ENCODE assay signal across 15 cellular contexts in the genomic region with DNA sequence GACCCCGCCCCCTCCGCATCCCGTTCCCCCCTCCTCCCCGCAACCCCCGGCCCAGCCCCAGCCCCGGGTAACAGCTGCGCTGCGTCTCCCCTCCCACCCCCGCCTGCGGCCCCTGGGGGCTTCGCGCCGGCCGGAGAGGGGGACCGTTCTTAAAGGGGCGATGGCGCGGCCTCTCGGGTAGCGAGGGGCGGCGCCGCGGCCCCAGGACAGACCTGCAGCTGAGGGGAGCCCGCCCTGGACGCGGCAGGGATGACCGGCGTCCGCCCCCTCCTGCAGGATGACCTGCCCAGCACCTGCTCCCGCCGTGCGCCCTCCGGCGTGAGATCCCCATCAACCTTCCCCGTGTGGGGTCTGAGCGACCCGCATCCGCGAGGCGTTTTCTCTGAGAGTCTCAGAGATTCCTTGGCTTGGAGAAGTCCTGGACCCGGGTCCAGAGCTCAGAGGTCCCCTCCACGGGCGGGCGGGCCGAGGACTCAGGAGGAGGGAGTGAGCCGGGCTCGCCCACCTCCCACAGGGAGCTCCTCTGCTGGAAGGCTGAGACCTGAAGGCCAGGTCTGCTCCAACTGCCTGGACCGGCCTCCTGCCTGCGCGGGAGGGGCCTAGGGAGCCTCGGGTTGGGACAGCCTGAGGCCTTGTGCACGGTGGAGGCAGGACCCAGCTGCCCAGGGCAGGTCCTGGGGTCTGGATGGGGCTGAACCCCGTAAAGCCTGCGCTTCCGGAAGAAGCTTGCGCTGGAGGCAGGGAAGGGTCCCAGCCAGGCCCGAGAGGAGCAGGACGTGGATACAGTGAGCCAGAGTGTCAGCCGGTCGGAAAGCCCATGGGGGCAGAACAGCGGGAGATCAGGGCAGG. TPM values are rescaled to one million over a fixed set of nuclear protein-coding genes. Genes with fewer than 3 reads are reported as not detected.
A peak's percentile ranks its signal among the peaks of the same experiment; 100 is the strongest.
DNase-seq lines count a peak whose midpoint lies in the region; ATAC-seq and TF ChIP-seq lines count a peak whose summit lies in the region.
"Had no signal": no experiment of that assay in that cellular context is flagged by ENCODE, and none has a peak within 500 bp of the region (broad histone marks: within the 10 kb centered on the region; RNA-seq: fewer than 3 reads in every experiment).

No MANE protein-coding gene starts in this region.

- no peak for ATAC-seq in activated naive CD8-positive, alpha-beta T cell treated with anti-CD3 and anti-CD28 coated beads, Interleukin-2, amount 50 U/mL, for 24 hours
- ATAC-seq in stimulated activated naive B cell treated with anti-CD40 and anti-IgM and Interleukin-4, amounts not matched to agents 10 μg/mL and 1 μg/mL and 100 μg/mL, for 72 hours (replicated peaks): no peak
- ATAC-seq: activated T-helper 17 cell treated with anti-CD3 and anti-CD28 coated beads, Interleukin-2, amount 50 U/mL, for 72 hours had no signal

- H3K4me3 ChIP-seq in kidney epithelial cell (ENCODE audit: low read depth, low read length): peak overlapping the region; percentile 41
- H3K4me3 ChIP-seq: PC-9 had no signal

- no peak for DNase-seq in activated naive CD8-positive, alpha-beta T cell treated with anti-CD3 and anti-CD28 coated beads, Interleukin-2, amount 50 U/mL, for 24 hours
- DNase-seq in kidney epithelial cell (ENCODE audit: low read depth) (no peak), ACHN (no peak)
- no peak for DNase-seq in stimulated activated naive B cell treated with anti-CD40 and anti-IgM and Interleukin-4, amounts not matched to agents 10 μg/mL and 1 μg/mL and 100 μg/mL, for 72 hours
- DNase-seq in stimulated activated CD4-positive, alpha-beta T cell treated with anti-CD3 and anti-CD28 coated beads, Interleukin-4, amount 100 ng/mL, for 24 hours: no peak
- DNase-seq in stimulated activated naive CD4-positive, alpha-beta T cell (lab: John Stamatoyannopoulos, UW): no peak
- DNase-seq: activated CD4-positive, alpha-beta T cell treated with anti-CD3 and anti-CD28 coated beads, Interleukin-2, amount 10 ng/mL, durations not matched to agents 7 days and 5 days; PC-9; spleen; uterus had no signal

- no peak overlapping the region for H3K27ac Mint-ChIP-seq in activated naive CD8-positive, alpha-beta T cell
- H3K27ac Mint-ChIP-seq in activated naive CD8-positive, alpha-beta T cell treated with anti-CD3 and anti-CD28 coated beads, Interleukin-2, amount 50 U/mL, for 24 hours: no peak overlapping the region
- peak overlapping the region in 4 of 5 experiments; percentile 51 to 98 (median 90) for H3K27ac Mint-ChIP-seq in brain
- no peak overlapping the region for H3K27ac Mint-ChIP-seq in stimulated activated naive B cell treated with anti-CD40 and anti-IgM and Interleukin-4, amounts not matched to agents 10 μg/mL and 1 μg/mL and 100 μg/mL, for 72 hours
- H3K27ac Mint-ChIP-seq: activated CD4-positive, alpha-beta T cell treated with anti-CD3 and anti-CD28 coated beads, Interleukin-2, amount 10 ng/mL, durations not matched to agents 7 days and 5 days; activated T-helper 17 cell treated with anti-CD3 and anti-CD28 coated beads, Interleukin-2, amount 50 U/mL, for 72 hours had no signal

- peaks cover 10% of the 10 kb centered on the region for H3K4me1 Mint-ChIP-seq in activated naive CD8-positive, alpha-beta T cell (ENCODE audit: low read depth)
- H3K4me1 Mint-ChIP-seq in activated naive CD8-positive, alpha-beta T cell treated with anti-CD3 and anti-CD28 coated beads, Interleukin-2, amount 50 U/mL, for 24 hours: peaks cover 3% of the 10 kb centered on the region
- peaks cover 82% of the 10 kb centered on the region for H3K4me1 Mint-ChIP-seq in brain
- peaks cover 13 to 22% of the 10 kb centered on the region in 2 donors for H3K4me1 Mint-ChIP-seq in stimulated activated naive B cell treated with anti-CD40 and anti-IgM and Interleukin-4, amounts not matched to agents 10 μg/mL and 1 μg/mL and 100 μg/mL, for 72 hours
- H3K4me1 Mint-ChIP-seq: activated CD4-positive, alpha-beta T cell treated with anti-CD3 and anti-CD28 coated beads, Interleukin-2, amount 10 ng/mL, durations not matched to agents 7 days and 5 days had no signal

- peaks cover 19% of the 10 kb centered on the region for H3K27me3 Mint-ChIP-seq in activated naive CD8-positive, alpha-beta T cell
- H3K27me3 Mint-ChIP-seq in activated naive CD8-positive, alpha-beta T cell treated with anti-CD3 and anti-CD28 coated beads, Interleukin-2, amount 50 U/mL, for 24 hours: peaks cover 49% of the 10 kb centered on the region
- peaks cover 8% of the 10 kb centered on the region for H3K27me3 Mint-ChIP-seq in brain
- H3K27me3 Mint-ChIP-seq in stimulated activated naive B cell treated with anti-CD40 and anti-IgM and Interleukin-4, amounts not matched to agents 10 μg/mL and 1 μg/mL and 100 μg/mL, for 72 hours: peaks cover 68 to 88% of the 10 kb centered on the region in 2 donors

- no peaks in the 10 kb centered on the region for H3K9me3 Mint-ChIP-seq in activated naive CD8-positive, alpha-beta T cell (ENCODE audit: low read depth)
- no peaks in the 10 kb centered on the region for H3K9me3 Mint-ChIP-seq in activated naive CD8-positive, alpha-beta T cell treated with anti-CD3 and anti-CD28 coated beads, Interleukin-2, amount 50 U/mL, for 24 hours
- H3K9me3 Mint-ChIP-seq in brain: peaks cover 0 to 4% (median 3%) of the 10 kb centered on the region in 5 experiments
- no peaks in the 10 kb centered on the region for H3K9me3 Mint-ChIP-seq in stimulated activated naive B cell treated with anti-CD40 and anti-IgM and Interleukin-4, amounts not matched to agents 10 μg/mL and 1 μg/mL and 100 μg/mL, for 72 hours
- H3K9me3 Mint-ChIP-seq: activated CD4-positive, alpha-beta T cell treated with anti-CD3 and anti-CD28 coated beads, Interleukin-2, amount 10 ng/mL, durations not matched to agents 7 days and 5 days; activated T-helper 17 cell treated with anti-CD3 and anti-CD28 coated beads, Interleukin-2, amount 50 U/mL, for 72 hours had no signal

- peak overlapping the region; percentile 67 for H3K4me3 Mint-ChIP-seq in activated naive CD8-positive, alpha-beta T cell
- H3K4me3 Mint-ChIP-seq in activated naive CD8-positive, alpha-beta T cell treated with anti-CD3 and anti-CD28 coated beads, Interleukin-2, amount 50 U/mL, for 24 hours: no peak overlapping the region
- H3K4me3 Mint-ChIP-seq in brain: peak overlapping the region; percentile 64 to 88 (median 77)
- peak overlapping the region; percentile 49 to 61 for H3K4me3 Mint-ChIP-seq in stimulated activated naive B cell treated with anti-CD40 and anti-IgM and Interleukin-4, amounts not matched to agents 10 μg/mL and 1 μg/mL and 100 μg/mL, for 72 hours
- H3K4me3 Mint-ChIP-seq: activated CD4-positive, alpha-beta T cell treated with anti-CD3 and anti-CD28 coated beads, Interleukin-2, amount 10 ng/mL, durations not matched to agents 7 days and 5 days; activated T-helper 17 cell treated with anti-CD3 and anti-CD28 coated beads, Interleukin-2, amount 50 U/mL, for 72 hours had no signal

- peaks cover 51% of the 10 kb centered on the region for H3K27me3 ChIP-seq in kidney epithelial cell (ENCODE audit: control insufficient read depth, insufficient read depth, low read length)

- TF ChIP-seq CTCF in brain (conservative IDR thresholded peaks at IDR 0.05): no peak
- peak; percentile 37 for TF ChIP-seq CTCF in kidney epithelial cell (IDR thresholded peaks at IDR 0.05; ENCODE audit: insufficient read depth, low read length, poor library complexity, severe bottlenecking)

- no peaks in the 10 kb centered on the region for H3K36me3 ChIP-seq in kidney epithelial cell (ENCODE audit: control insufficient read depth, insufficient read depth, low read length)
- H3K36me3 ChIP-seq: spleen, uterus had no signal

- H3K36me3 Mint-ChIP-seq in activated naive CD8-positive, alpha-beta T cell: no peaks in the 10 kb centered on the region
- H3K36me3 Mint-ChIP-seq in activated naive CD8-positive, alpha-beta T cell treated with anti-CD3 and anti-CD28 coated beads, Interleukin-2, amount 50 U/mL, for 24 hours (ENCODE audit: low read depth): no peaks in the 10 kb centered on the region
- no peaks in the 10 kb centered on the region for H3K36me3 Mint-ChIP-seq in brain
- H3K36me3 Mint-ChIP-seq in stimulated activated naive B cell treated with anti-CD40 and anti-IgM and Interleukin-4, amounts not matched to agents 10 μg/mL and 1 μg/mL and 100 μg/mL, for 72 hours: no peaks in the 10 kb centered on the region

- in situ Hi-C loops in ACHN (cut with HindIII; ENCODE audit: low pct_ligation_motif_present, low pct_unique_long_range_greater_than_20kb, low sequenced_read_pairs): no loop called here

RNA-seq across cellular contexts. Expression of a gene that starts 0.5 kb away (rescaled TPM):
- 17.7 TPM for polyA plus RNA-seq in brain (ENCODE audit: insufficient read depth, low read depth, low replicate concordance)
- total RNA-seq in kidney epithelial cell: 65.4 and 107 TPM in 2 replicates
- total RNA-seq: activated CD4-positive, alpha-beta T cell treated with anti-CD3 and anti-CD28 coated beads, Interleukin-2, amount 10 ng/mL, durations not matched to agents 7 days and 5 days; activated T-helper 17 cell treated with anti-CD3 and anti-CD28 coated beads, Interleukin-2, amount 50 U/mL, for 72 hours; PC-9; spleen; T-helper 1 cell treated with Interleukin-12 subunit alpha and Interleukin-12 subunit beta and Interleukin-4 antibody, amounts not matched to agents 30 ng/mL and 1 ng/mL, for 36 hours had no signal
- polyA plus RNA-seq: AG04450 had no signal

RNA-seq across cellular contexts. Expression of a gene that starts 17.9 kb away (rescaled TPM):
- 42.2 TPM for polyA plus RNA-seq in brain (ENCODE audit: insufficient read depth, low read depth, low replicate concordance)
- total RNA-seq in kidney epithelial cell: 109 and 121 TPM in 2 replicates

RNA-seq across cellular contexts. Expression of a gene that starts 19.1 kb away (rescaled TPM):
- polyA plus RNA-seq in brain (ENCODE audit: insufficient read depth, low read depth, low replicate concordance): not detected
- total RNA-seq in kidney epithelial cell: 12.8 and 19.2 TPM in 2 replicates
- total RNA-seq: activated CD4-positive, alpha-beta T cell treated with anti-CD3 and anti-CD28 coated beads, Interleukin-2, amount 10 ng/mL, durations not matched to agents 7 days and 5 days; PC-9; T-helper 1 cell treated with Interleukin-12 subunit alpha and Interleukin-12 subunit beta and Interleukin-4 antibody, amounts not matched to agents 30 ng/mL and 1 ng/mL, for 36 hours; uterus had no signal
- polyA plus RNA-seq: AG04450 had no signal

RNA-seq across cellular contexts. Expression of a gene that starts 38.2 kb away (rescaled TPM):
- polyA plus RNA-seq in brain (ENCODE audit: insufficient read depth, low read depth, low replicate concordance): 4.3 TPM
- not detected in 2 replicates for total RNA-seq in kidney epithelial cell
- total RNA-seq: activated CD4-positive, alpha-beta T cell treated with anti-CD3 and anti-CD28 coated beads, Interleukin-2, amount 10 ng/mL, durations not matched to agents 7 days and 5 days; PC-9 had no signal
- polyA plus RNA-seq: AG04450 had no signal

RNA-seq across cellular contexts. Expression of a gene that starts 38.8 kb away (rescaled TPM):
- polyA plus RNA-seq in brain (ENCODE audit: insufficient read depth, low read depth, low replicate concordance): 41.3 TPM
- 54.3 and 54.8 TPM in 2 replicates for total RNA-seq in kidney epithelial cell

Comparison
In these comparisons a context has a peak if more than half of its experiments do, and no peak if none do; other contexts are left out.
1. H3K27ac Mint-ChIP-seq: peak in brain (4 of 5); none in activated naive CD8-positive, alpha-beta T cell (single experiment), activated naive CD8-positive, alpha-beta T cell treated with anti-CD3 and anti-CD28 coated beads, Interleukin-2, amount 50 U/mL, for 24 hours (single experiment) and stimulated activated naive B cell treated with anti-CD40 and anti-IgM and Interleukin-4, amounts not matched to agents 10 μg/mL and 1 μg/mL and 100 μg/mL, for 72 hours (single experiment).